In the genomic region with DNA sequence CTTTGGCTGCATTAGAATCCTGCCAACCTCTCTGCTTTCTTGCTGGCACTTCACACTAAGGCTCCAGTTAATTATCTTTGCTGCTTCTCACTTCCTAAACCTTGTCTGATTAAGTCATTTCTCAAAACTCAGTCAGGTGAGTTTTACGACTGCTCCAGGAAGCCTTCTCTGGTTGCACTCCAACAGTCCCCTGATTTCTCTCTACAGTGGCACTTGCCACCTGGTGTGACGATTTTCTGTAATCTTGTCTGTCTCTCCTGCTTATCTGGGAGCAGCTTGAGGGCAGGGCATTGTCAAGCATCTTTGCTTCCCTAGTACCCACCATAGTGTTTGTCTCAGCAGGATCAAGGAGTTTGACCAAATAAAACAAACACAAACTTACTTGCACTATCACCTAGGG, we compare ENCODE assay signal across 1 cellular context.
A peak's percentile ranks its signal among the peaks of the same experiment; 100 is the strongest.
TF ChIP-seq lines count a peak whose summit lies in the region.

No MANE protein-coding gene starts in this region.

TF ChIP-seq in HEK293, 187 proteins besides CTCF, POLR2A, EP300 and RAD21 (continued from another document):
- TF ChIP-seq, protein P1, sequence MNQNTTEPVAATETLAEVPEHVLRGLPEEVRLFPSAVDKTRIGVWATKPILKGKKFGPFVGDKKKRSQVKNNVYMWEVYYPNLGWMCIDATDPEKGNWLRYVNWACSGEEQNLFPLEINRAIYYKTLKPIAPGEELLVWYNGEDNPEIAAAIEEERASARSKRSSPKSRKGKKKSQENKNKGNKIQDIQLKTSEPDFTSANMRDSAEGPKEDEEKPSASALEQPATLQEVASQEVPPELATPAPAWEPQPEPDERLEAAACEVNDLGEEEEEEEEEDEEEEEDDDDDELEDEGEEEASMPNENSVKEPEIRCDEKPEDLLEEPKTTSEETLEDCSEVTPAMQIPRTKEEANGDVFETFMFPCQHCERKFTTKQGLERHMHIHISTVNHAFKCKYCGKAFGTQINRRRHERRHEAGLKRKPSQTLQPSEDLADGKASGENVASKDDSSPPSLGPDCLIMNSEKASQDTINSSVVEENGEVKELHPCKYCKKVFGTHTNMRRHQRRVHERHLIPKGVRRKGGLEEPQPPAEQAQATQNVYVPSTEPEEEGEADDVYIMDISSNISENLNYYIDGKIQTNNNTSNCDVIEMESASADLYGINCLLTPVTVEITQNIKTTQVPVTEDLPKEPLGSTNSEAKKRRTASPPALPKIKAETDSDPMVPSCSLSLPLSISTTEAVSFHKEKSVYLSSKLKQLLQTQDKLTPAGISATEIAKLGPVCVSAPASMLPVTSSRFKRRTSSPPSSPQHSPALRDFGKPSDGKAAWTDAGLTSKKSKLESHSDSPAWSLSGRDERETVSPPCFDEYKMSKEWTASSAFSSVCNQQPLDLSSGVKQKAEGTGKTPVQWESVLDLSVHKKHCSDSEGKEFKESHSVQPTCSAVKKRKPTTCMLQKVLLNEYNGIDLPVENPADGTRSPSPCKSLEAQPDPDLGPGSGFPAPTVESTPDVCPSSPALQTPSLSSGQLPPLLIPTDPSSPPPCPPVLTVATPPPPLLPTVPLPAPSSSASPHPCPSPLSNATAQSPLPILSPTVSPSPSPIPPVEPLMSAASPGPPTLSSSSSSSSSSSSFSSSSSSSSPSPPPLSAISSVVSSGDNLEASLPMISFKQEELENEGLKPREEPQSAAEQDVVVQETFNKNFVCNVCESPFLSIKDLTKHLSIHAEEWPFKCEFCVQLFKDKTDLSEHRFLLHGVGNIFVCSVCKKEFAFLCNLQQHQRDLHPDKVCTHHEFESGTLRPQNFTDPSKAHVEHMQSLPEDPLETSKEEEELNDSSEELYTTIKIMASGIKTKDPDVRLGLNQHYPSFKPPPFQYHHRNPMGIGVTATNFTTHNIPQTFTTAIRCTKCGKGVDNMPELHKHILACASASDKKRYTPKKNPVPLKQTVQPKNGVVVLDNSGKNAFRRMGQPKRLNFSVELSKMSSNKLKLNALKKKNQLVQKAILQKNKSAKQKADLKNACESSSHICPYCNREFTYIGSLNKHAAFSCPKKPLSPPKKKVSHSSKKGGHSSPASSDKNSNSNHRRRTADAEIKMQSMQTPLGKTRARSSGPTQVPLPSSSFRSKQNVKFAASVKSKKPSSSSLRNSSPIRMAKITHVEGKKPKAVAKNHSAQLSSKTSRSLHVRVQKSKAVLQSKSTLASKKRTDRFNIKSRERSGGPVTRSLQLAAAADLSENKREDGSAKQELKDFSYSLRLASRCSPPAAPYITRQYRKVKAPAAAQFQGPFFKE (tag by site-specific recombination; IDR thresholded peaks at IDR 0.05; ENCODE audit: borderline replicate concordance): no peak
- TF ChIP-seq ZNF600 (tag by site-specific recombination; IDR thresholded peaks at IDR 0.05) (no peak), ZNF561 (tag by site-specific recombination; IDR thresholded peaks at IDR 0.05; ENCODE audit: borderline replicate concordance) (no peak), ZBTB17 (tag by site-specific recombination; IDR thresholded peaks at IDR 0.05) (peak; percentile 44), ZNF221 (tag by site-specific recombination; IDR thresholded peaks at IDR 0.05; ENCODE audit: borderline replicate concordance) (no peak), ZNF514 (tag by site-specific recombination; IDR thresholded peaks at IDR 0.05) (no peak), ZNF354C (tag by site-specific recombination; IDR thresholded peaks at IDR 0.05; ENCODE audit: borderline replicate concordance, low read depth) (no peak), OVOL3 (tag by site-specific recombination; IDR thresholded peaks at IDR 0.05) (no peak), ZBTB8A (tag by site-specific recombination; IDR thresholded peaks at IDR 0.05) (no peak), ZBTB48 (tag by site-specific recombination; IDR thresholded peaks at IDR 0.05) (no peak), ZNF571 (tag by site-specific recombination; IDR thresholded peaks at IDR 0.05) (no peak), PRDM1 (tag by site-specific recombination; IDR thresholded peaks at IDR 0.05) (peak; percentile 34; the same call in 1 of the 2 replicates), ZBTB21 (tag by site-specific recombination; IDR thresholded peaks at IDR 0.05) (no peak), OSR2 (tag by site-specific recombination; IDR thresholded peaks at IDR 0.05) (peak; percentile 84), ZFHX2 (tag by site-specific recombination; conservative IDR thresholded peaks at IDR 0.05) (no peak), ZNF548 (tag by site-specific recombination; IDR thresholded peaks at IDR 0.05) (no peak), ZNF621 (tag by site-specific recombination; IDR thresholded peaks at IDR 0.05) (no peak), ZNF138 (tag by site-specific recombination; IDR thresholded peaks at IDR 0.05; ENCODE audit: borderline replicate concordance) (no peak)
- TF ChIP-seq, protein P2, sequence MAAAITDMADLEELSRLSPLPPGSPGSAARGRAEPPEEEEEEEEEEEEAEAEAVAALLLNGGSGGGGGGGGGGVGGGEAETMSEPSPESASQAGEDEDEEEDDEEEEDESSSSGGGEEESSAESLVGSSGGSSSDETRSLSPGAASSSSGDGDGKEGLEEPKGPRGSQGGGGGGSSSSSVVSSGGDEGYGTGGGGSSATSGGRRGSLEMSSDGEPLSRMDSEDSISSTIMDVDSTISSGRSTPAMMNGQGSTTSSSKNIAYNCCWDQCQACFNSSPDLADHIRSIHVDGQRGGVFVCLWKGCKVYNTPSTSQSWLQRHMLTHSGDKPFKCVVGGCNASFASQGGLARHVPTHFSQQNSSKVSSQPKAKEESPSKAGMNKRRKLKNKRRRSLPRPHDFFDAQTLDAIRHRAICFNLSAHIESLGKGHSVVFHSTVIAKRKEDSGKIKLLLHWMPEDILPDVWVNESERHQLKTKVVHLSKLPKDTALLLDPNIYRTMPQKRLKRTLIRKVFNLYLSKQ (tag by site-specific recombination; IDR thresholded peaks at IDR 0.05; ENCODE audit: borderline replicate concordance): no peak
- TF ChIP-seq, protein P3, sequence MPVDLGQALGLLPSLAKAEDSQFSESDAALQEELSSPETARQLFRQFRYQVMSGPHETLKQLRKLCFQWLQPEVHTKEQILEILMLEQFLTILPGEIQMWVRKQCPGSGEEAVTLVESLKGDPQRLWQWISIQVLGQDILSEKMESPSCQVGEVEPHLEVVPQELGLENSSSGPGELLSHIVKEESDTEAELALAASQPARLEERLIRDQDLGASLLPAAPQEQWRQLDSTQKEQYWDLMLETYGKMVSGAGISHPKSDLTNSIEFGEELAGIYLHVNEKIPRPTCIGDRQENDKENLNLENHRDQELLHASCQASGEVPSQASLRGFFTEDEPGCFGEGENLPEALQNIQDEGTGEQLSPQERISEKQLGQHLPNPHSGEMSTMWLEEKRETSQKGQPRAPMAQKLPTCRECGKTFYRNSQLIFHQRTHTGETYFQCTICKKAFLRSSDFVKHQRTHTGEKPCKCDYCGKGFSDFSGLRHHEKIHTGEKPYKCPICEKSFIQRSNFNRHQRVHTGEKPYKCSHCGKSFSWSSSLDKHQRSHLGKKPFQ (tag by site-specific recombination; IDR thresholded peaks at IDR 0.05): peak; percentile 59; the same call in 1 of the 2 replicates
- TF ChIP-seq, protein P4, sequence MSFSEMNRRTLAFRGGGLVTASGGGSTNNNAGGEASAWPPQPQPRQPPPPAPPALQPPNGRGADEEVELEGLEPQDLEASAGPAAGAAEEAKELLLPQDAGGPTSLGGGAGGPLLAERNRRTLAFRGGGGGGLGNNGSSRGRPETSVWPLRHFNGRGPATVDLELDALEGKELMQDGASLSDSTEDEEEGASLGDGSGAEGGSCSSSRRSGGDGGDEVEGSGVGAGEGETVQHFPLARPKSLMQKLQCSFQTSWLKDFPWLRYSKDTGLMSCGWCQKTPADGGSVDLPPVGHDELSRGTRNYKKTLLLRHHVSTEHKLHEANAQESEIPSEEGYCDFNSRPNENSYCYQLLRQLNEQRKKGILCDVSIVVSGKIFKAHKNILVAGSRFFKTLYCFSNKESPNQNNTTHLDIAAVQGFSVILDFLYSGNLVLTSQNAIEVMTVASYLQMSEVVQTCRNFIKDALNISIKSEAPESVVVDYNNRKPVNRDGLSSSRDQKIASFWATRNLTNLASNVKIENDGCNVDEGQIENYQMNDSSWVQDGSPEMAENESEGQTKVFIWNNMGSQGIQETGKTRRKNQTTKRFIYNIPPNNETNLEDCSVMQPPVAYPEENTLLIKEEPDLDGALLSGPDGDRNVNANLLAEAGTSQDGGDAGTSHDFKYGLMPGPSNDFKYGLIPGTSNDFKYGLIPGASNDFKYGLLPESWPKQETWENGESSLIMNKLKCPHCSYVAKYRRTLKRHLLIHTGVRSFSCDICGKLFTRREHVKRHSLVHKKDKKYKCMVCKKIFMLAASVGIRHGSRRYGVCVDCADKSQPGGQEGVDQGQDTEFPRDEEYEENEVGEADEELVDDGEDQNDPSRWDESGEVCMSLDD (tag by site-specific recombination; IDR thresholded peaks at IDR 0.05): no peak
- TF ChIP-seq, protein P5, sequence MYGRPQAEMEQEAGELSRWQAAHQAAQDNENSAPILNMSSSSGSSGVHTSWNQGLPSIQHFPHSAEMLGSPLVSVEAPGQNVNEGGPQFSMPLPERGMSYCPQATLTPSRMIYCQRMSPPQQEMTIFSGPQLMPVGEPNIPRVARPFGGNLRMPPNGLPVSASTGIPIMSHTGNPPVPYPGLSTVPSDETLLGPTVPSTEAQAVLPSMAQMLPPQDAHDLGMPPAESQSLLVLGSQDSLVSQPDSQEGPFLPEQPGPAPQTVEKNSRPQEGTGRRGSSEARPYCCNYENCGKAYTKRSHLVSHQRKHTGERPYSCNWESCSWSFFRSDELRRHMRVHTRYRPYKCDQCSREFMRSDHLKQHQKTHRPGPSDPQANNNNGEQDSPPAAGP (tag by site-specific recombination; IDR thresholded peaks at IDR 0.05): no peak
- TF ChIP-seq, protein P6, sequence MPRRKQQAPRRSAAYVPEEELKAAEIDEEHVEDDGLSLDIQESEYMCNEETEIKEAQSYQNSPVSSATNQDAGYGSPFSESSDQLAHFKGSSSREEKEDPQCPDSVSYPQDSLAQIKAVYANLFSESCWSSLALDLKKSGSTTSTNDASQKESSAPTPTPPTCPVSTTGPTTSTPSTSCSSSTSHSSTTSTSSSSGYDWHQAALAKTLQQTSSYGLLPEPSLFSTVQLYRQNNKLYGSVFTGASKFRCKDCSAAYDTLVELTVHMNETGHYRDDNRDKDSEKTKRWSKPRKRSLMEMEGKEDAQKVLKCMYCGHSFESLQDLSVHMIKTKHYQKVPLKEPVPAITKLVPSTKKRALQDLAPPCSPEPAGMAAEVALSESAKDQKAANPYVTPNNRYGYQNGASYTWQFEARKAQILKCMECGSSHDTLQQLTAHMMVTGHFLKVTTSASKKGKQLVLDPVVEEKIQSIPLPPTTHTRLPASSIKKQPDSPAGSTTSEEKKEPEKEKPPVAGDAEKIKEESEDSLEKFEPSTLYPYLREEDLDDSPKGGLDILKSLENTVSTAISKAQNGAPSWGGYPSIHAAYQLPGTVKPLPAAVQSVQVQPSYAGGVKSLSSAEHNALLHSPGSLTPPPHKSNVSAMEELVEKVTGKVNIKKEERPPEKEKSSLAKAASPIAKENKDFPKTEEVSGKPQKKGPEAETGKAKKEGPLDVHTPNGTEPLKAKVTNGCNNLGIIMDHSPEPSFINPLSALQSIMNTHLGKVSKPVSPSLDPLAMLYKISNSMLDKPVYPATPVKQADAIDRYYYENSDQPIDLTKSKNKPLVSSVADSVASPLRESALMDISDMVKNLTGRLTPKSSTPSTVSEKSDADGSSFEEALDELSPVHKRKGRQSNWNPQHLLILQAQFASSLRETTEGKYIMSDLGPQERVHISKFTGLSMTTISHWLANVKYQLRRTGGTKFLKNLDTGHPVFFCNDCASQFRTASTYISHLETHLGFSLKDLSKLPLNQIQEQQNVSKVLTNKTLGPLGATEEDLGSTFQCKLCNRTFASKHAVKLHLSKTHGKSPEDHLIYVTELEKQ (tag by site-specific recombination; IDR thresholded peaks at IDR 0.05; ENCODE audit: borderline replicate concordance): no peak
